In the genomic region with DNA sequence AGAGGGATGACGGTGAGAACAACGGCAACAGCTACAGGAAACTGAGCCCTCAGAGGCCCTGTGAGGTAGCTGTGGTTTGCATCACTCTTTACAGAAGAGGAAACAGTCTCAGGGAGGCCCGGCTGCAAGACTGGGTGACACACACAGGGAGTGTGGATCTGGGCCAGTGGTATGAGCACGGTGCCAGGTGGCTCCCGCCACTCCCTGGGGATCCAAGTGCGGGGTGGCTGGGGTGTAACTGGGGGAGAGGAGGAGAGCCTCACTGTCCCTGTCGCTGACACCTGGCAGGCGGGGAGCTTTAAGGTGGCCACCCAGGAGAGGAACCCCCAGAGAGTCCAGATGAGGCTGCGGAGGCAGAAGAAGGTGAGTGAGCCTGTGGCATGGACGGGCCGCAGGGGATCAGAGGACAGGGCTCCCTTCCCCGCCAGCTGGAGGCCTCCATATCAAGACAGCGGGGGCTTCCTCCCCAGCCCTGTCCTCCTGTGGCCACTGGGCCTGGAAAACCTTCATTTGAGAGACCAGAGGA, we compare ENCODE assay signal across 8 cellular contexts. TPM values are rescaled to one million over a fixed set of nuclear protein-coding genes. Genes with fewer than 3 reads are reported as not detected.
DNase-seq lines count a peak whose midpoint lies in the region; ATAC-seq and TF ChIP-seq lines count a peak whose summit lies in the region.

No MANE protein-coding gene starts in this region.

- H3K36me3 Mint-ChIP-seq in T-cell: peaks cover 50% of the 10 kb centered on the region
- H3K36me3 Mint-ChIP-seq in activated naive CD8-positive, alpha-beta T cell treated with anti-CD3 and anti-CD28 coated beads, Interleukin-2, amount 50 U/mL, for 24 hours (ENCODE audit: low read depth): peaks cover 38% of the 10 kb centered on the region

- no peaks in the 10 kb centered on the region for H3K27me3 ChIP-seq in GM06990 (replicated peaks; ENCODE audit: control insufficient read depth, insufficient read depth, low read length)

- peak; percentile 90 for ATAC-seq in HG02610 (IDR thresholded peaks at IDR 0.05; ENCODE audit: unreplicated experiment)
- peak; percentile 99 to 100 (median 100) for ATAC-seq in T-cell (replicated peaks in 1 of 4)
- peak; percentile 100 for ATAC-seq in activated naive CD8-positive, alpha-beta T cell treated with anti-CD3 and anti-CD28 coated beads, Interleukin-2, amount 50 U/mL, for 24 hours

- no peak overlapping the region for H3K4me3 ChIP-seq in GM06990 (replicated peaks; ENCODE audit: low read depth, low read length)

- no peaks in the 10 kb centered on the region for H3K9me3 Mint-ChIP-seq in T-cell
- H3K9me3 Mint-ChIP-seq in activated naive CD8-positive, alpha-beta T cell treated with anti-CD3 and anti-CD28 coated beads, Interleukin-2, amount 50 U/mL, for 24 hours: no peaks in the 10 kb centered on the region

- DNase-seq in GM06990 (ENCODE audit: extremely low read depth, insufficient read length) (peak; percentile 73), T-cell (peak; percentile 58 to 90 (median 81)), cerebellar cortex (ENCODE audit: low spot score) (no peak), NCI-H1436 treated with DMSO at 0.1 percent for 48 hours (lab: John Stamatoyannopoulos, UW) (no peak), NCI-H69 (lab: John Stamatoyannopoulos, UW) (no peak)
- DNase-seq in activated naive CD8-positive, alpha-beta T cell treated with anti-CD3 and anti-CD28 coated beads, Interleukin-2, amount 50 U/mL, for 24 hours: peak; percentile 72
- peak; percentile 46 to 52 for DNase-seq in stimulated activated CD4-positive, alpha-beta T cell treated with anti-CD3 and anti-CD28 coated beads, Interleukin-15, amount 100 ng/mL, for 1 hour (ENCODE audit: low read depth in 1 of 2, low spot score in 1 of 2)

- H3K4me1 Mint-ChIP-seq in T-cell: peaks cover 38 to 60% (median 53%) of the 10 kb centered on the region in 3 donors
- peaks cover 43% of the 10 kb centered on the region for H3K4me1 Mint-ChIP-seq in activated naive CD8-positive, alpha-beta T cell treated with anti-CD3 and anti-CD28 coated beads, Interleukin-2, amount 50 U/mL, for 24 hours

- peak overlapping the region; percentile 87 to 95 (median 90) for H3K4me3 Mint-ChIP-seq in T-cell
- peak overlapping the region; percentile 83 for H3K4me3 Mint-ChIP-seq in activated naive CD8-positive, alpha-beta T cell treated with anti-CD3 and anti-CD28 coated beads, Interleukin-2, amount 50 U/mL, for 24 hours

- H3K36me3 ChIP-seq in GM06990 (ENCODE audit: control insufficient read depth, insufficient read depth, low read length): peaks cover 7% of the 10 kb centered on the region

- no peak for TF ChIP-seq CTCF in GM06990 (IDR thresholded peaks at IDR 0.05; ENCODE audit: insufficient read depth, low read length, poor library complexity, severe bottlenecking)

- H3K27me3 Mint-ChIP-seq in T-cell: no peaks in the 10 kb centered on the region
- no peaks in the 10 kb centered on the region for H3K27me3 Mint-ChIP-seq in activated naive CD8-positive, alpha-beta T cell treated with anti-CD3 and anti-CD28 coated beads, Interleukin-2, amount 50 U/mL, for 24 hours

- H3K27ac Mint-ChIP-seq in T-cell: peak overlapping the region; percentile 100
- H3K27ac Mint-ChIP-seq in activated naive CD8-positive, alpha-beta T cell treated with anti-CD3 and anti-CD28 coated beads, Interleukin-2, amount 50 U/mL, for 24 hours: peak overlapping the region; percentile 99

- CTCF ChIA-PET in T-cell (lab: Charles Lee): interaction anchor here (0.5 to 1.0 kb wide), 4 partner anchors 21 to 319 kb away, joined by 3 to 6 read pairs (median 3); a partner anchor contains a TSS

- POLR2A ChIA-PET in T-cell (lab: Charles Lee): interaction anchor here (0.5 to 1.3 kb wide), 7 partner anchors 14 to 694 kb away, joined by 3 to 8 read pairs (median 3); a partner anchor contains a TSS

RNA-seq across cellular contexts. Expression of a gene that starts 5.6 kb away (rescaled TPM):
- 10 to 100 TPM; 10.6 to 28.9 (median 13.8) TPM for total RNA-seq in T-cell

RNA-seq across cellular contexts. Expression of a gene that starts 54.5 kb away (rescaled TPM):
- total RNA-seq in T-cell: 1 to 10 TPM; 3.2 to 6.4 (median 5.8) TPM

RNA-seq across cellular contexts. Expression of a gene that starts 57.8 kb away (rescaled TPM):
- total RNA-seq in T-cell: 1 to 10 TPM in 4 of 5 donors, not detected in 1; 1.5 to 2.6 (median 1.7) TPM

Comparison
In these comparisons a context has a peak if more than half of its experiments do, and no peak if none do; other contexts are left out.
1. DNase-seq: peak in GM06990 (single experiment), T-cell (34 of 34), activated naive CD8-positive, alpha-beta T cell treated with anti-CD3 and anti-CD28 coated beads, Interleukin-2, amount 50 U/mL, for 24 hours (single experiment) and stimulated activated CD4-positive, alpha-beta T cell treated with anti-CD3 and anti-CD28 coated beads, Interleukin-15, amount 100 ng/mL, for 1 hour (2 of 2); none in cerebellar cortex (single experiment), NCI-H1436 treated with DMSO at 0.1 percent for 48 hours (single experiment) and NCI-H69 (single experiment).
2. Peak in every context shown above with its lines, with median percentiles within 50 percentile points of each other: ATAC-seq.